ENCODE assay signal across 23 cellular contexts in the genomic region with DNA sequence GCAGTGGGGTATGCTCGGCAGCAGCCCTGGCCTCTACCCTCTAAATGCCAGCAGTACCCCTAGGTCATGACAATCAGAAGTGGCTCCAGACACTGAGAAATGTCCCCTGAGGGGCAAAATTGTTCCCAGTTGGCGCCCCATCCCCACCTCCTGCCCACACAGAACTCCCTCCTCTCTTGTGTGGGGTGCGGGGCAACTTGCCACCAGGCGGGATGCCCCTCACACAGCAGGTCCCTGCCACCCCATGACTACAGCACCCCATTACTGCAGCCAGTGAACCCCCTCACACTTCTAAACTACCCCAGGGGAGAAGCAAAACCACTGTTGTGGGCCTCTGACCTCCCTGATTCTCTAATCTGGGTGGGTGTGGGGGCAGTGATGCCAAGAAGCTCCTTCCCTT. TPM values are rescaled to one million over a fixed set of nuclear protein-coding genes. Genes with fewer than 3 reads are reported as not detected.
DNase-seq lines count a peak whose midpoint lies in the region; ATAC-seq and TF ChIP-seq lines count a peak whose summit lies in the region.
"Had no signal": no experiment of that assay in that cellular context is flagged by ENCODE, and none has a peak within 500 bp of the region (broad histone marks: within the 10 kb centered on the region; RNA-seq: fewer than 3 reads in every experiment).

No MANE protein-coding gene starts in this region.

- no peak overlapping the region for H2BK5ac ChIP-seq in neuronal stem cell (ENCODE audit: low read length)

- no peak overlapping the region for H3K4me3 ChIP-seq in endodermal cell (ENCODE audit: low read length)
- H3K4me3 ChIP-seq in neuronal stem cell (ENCODE audit: low read length in 2 of 2) = no peak overlapping the region
- H3K4me3 ChIP-seq: A549, BLaER1, GM12878, GM23248, HAP-1 had no signal

- H3K36me3 Mint-ChIP-seq in T-helper 17 cell (ENCODE audit: low read depth) (peaks cover 2% of the 10 kb centered on the region), endodermal cell (ENCODE audit: low read depth) (no peaks in the 10 kb centered on the region)
- H3K36me3 Mint-ChIP-seq: CD14-positive monocyte; CD4-positive, alpha-beta memory T cell had no signal

- H3K9ac ChIP-seq in endodermal cell (ENCODE audit: extremely low read depth, low read length, poor library complexity, severe bottlenecking) (no peak overlapping the region), neuronal stem cell (ENCODE audit: low read depth, low read length, poor library complexity) (peak overlapping the region; percentile 34)
- H3K9ac ChIP-seq: BLaER1, GM23248 had no signal

- H3K27ac ChIP-seq in endodermal cell (ENCODE audit: low read depth, low read length) (no peak overlapping the region), neuronal stem cell (replicated peaks; ENCODE audit: low read length) (no peak overlapping the region)
- H3K27ac ChIP-seq: 22Rv1, A549, BLaER1, GM23248 had no signal

- no peak overlapping the region for H3K4me3 Mint-ChIP-seq in T-helper 17 cell
- H3K4me3 Mint-ChIP-seq in endodermal cell = no peak overlapping the region
- H3K4me3 Mint-ChIP-seq: CD14-positive monocyte had no signal

- no peak overlapping the region for H3K18ac ChIP-seq in neuronal stem cell (ENCODE audit: low read length)

- H4K91ac ChIP-seq in neuronal stem cell (ENCODE audit: low read depth, low read length, poor library complexity) = no peak overlapping the region

- H3K9me3 Mint-ChIP-seq in endodermal cell = no peaks in the 10 kb centered on the region
- H3K9me3 Mint-ChIP-seq: CD14-positive monocyte; CD4-positive, alpha-beta memory T cell had no signal

- DNase-seq in Right ventricle myocardium inferior (ENCODE audit: missing footprints) (peak; percentile 1), cardiac septum (ENCODE audit: low spot score) (no peak), T-helper 17 cell (no peak), endodermal cell (no peak), neuronal stem cell (ENCODE audit: low spot score) (no peak), HK-2 (ENCODE audit: unreplicated experiment) (no peak)
- DNase-seq: AML-193; Calu3; CD4-positive, alpha-beta memory T cell; DND-41; EL; GM23248; IMR-90 had no signal

- 91% methylated on average over 4 of the region's 4 CpGs; no CpG with 5 or more reads in 1 of the 2 experiments for WGBS in endodermal cell (ENCODE audit: insufficient coverage in 1 of 2, insufficient read length in 1 of 2), 2 experiments
- no CpG with 5 or more reads among the region's 4 CpGs for WGBS in neuronal stem cell (ENCODE audit: extremely low coverage in 2 of 2, insufficient read length in 2 of 2, insufficient replicate concordance in 1 of 2), 2 donors

- peak overlapping the region; percentile 74 for H3K27ac Mint-ChIP-seq in T-helper 17 cell
- H3K27ac Mint-ChIP-seq in endodermal cell = peak overlapping the region; percentile 26
- H3K27ac Mint-ChIP-seq: CD14-positive monocyte had no signal

- H2BK120ac ChIP-seq in neuronal stem cell (ENCODE audit: low read depth, low read length) = no peak overlapping the region

- no peaks in the 10 kb centered on the region for H3K27me3 ChIP-seq in endodermal cell (ENCODE audit: control insufficient read depth, insufficient read depth, low read length, poor library complexity, severe bottlenecking)
- peaks cover 0 to 17% (median 0%) of the 10 kb centered on the region in 3 experiments for H3K27me3 ChIP-seq in neuronal stem cell (ENCODE audit: control insufficient read depth in 3 of 3, insufficient read depth in 3 of 3, low read depth in 1 of 3, low read length in 3 of 3)
- H3K27me3 ChIP-seq: BLaER1 had no signal

- no peaks in the 10 kb centered on the region for H3K4me1 ChIP-seq in endodermal cell (ENCODE audit: control insufficient read depth, insufficient read depth, low read length)
- no peaks in the 10 kb centered on the region for H3K4me1 ChIP-seq in neuronal stem cell (ENCODE audit: control insufficient read depth in 2 of 2, insufficient read depth in 1 of 2, low read depth in 1 of 2, low read length in 2 of 2)
- H3K4me1 ChIP-seq: HAP-1 had no signal

- no peak overlapping the region for H3K23ac ChIP-seq in neuronal stem cell (ENCODE audit: low read depth, low read length, poor library complexity)

- H3K9me3 ChIP-seq in T-helper 17 cell (ENCODE audit: control insufficient read depth, low read length, poor library complexity, severe bottlenecking) (no peaks in the 10 kb centered on the region), endodermal cell (ENCODE audit: control insufficient read depth, low read length) (no peaks in the 10 kb centered on the region), neuronal stem cell (replicated peaks in 1 of 2; ENCODE audit: control insufficient read depth in 2 of 2, insufficient read depth in 1 of 2, low read depth in 1 of 2, low read length in 2 of 2) (no peaks in the 10 kb centered on the region)
- H3K9me3 ChIP-seq: A549, BLaER1, HAP-1 had no signal

- H3K27me3 Mint-ChIP-seq in T-helper 17 cell (peaks cover 14% of the 10 kb centered on the region), endodermal cell (ENCODE audit: insufficient read depth) (peaks cover 6% of the 10 kb centered on the region)

- no peak overlapping the region for H4K8ac ChIP-seq in neuronal stem cell (ENCODE audit: low read depth, low read length)

- no peak overlapping the region for H2AFZ ChIP-seq in neuronal stem cell (ENCODE audit: low read length)
- H2AFZ ChIP-seq: GM23248 had no signal

- H3K14ac ChIP-seq in neuronal stem cell (ENCODE audit: low read length) = no peak overlapping the region

- intact Hi-C loops in Right ventricle myocardium inferior (cut with DNase I) = loop anchor here (5.0 kb wide), 1 partner anchor 534 kb away; no protein-coding TSS in a partner anchor
- intact Hi-C loops in cardiac septum (cut with DNase I) = no loop called here

- no peak overlapping the region for H3K4me2 ChIP-seq in neuronal stem cell (ENCODE audit: insufficient read depth, low read length, poor library complexity, severe bottlenecking)
- H3K4me2 ChIP-seq: A549, BLaER1 had no signal

- H2BK12ac ChIP-seq in neuronal stem cell (ENCODE audit: low read length) = peak overlapping the region; percentile 25

- no peak overlapping the region for H3K4ac ChIP-seq in neuronal stem cell (ENCODE audit: low read length)

- H3K79me1 ChIP-seq in neuronal stem cell (ENCODE audit: low read depth, low read length) = no peaks in the 10 kb centered on the region

- no peak for TF ChIP-seq CTCF in endodermal cell (conservative IDR thresholded peaks at IDR 0.05)

- peak overlapping the region; percentile 6 for H2AK5ac ChIP-seq in neuronal stem cell (ENCODE audit: low read depth, low read length)

- no peaks in the 10 kb centered on the region for H3K36me3 ChIP-seq in endodermal cell (ENCODE audit: control insufficient read depth, insufficient read depth, low read length)
- no peaks in the 10 kb centered on the region for H3K36me3 ChIP-seq in neuronal stem cell (replicated peaks in 1 of 2; ENCODE audit: control insufficient read depth in 2 of 2, insufficient read depth in 2 of 2, low read length in 2 of 2)
- H3K36me3 ChIP-seq: BLaER1, HAP-1 had no signal

- H3K4me1 Mint-ChIP-seq in T-helper 17 cell = peaks cover 9% of the 10 kb centered on the region
- no peaks in the 10 kb centered on the region for H3K4me1 Mint-ChIP-seq in endodermal cell

- H2BK15ac ChIP-seq in neuronal stem cell (ENCODE audit: low read length) = no peak overlapping the region

- ATAC-seq in Right ventricle myocardium inferior = no peak
- ATAC-seq in T-helper 17 cell = no peak
- ATAC-seq in HG03432 (IDR thresholded peaks at IDR 0.05; ENCODE audit: unreplicated experiment) = no peak
- no peak for ATAC-seq in GM18858 (IDR thresholded peaks at IDR 0.05; ENCODE audit: unreplicated experiment)
- ATAC-seq: A549, GM12878 had no signal

RNA-seq across cellular contexts. Expression of a gene that starts 13.1 kb away (rescaled TPM):
- total RNA-seq in Right ventricle myocardium inferior = 0.32 TPM
- not detected for total RNA-seq in cardiac septum
- total RNA-seq in T-helper 17 cell = not detected
- under 1 TPM in 1 of 2 donors, not detected in 1; 0.35 TPM for total RNA-seq in endodermal cell
- 1.6 TPM for polyA plus RNA-seq in endodermal cell (2013, experiment 1 of 2)
- 0.95 TPM for polyA plus RNA-seq in endodermal cell (2013, experiment 2 of 2)
- polyA plus RNA-seq in neuronal stem cell (2013, experiment 1 of 2) = 1.1 TPM
- 0.97 TPM for polyA plus RNA-seq in neuronal stem cell (2013, experiment 2 of 2)
- total RNA-seq: Calu3; CD4-positive, alpha-beta memory T cell; G401; GM12878; GM23248; H4; IMR-90 had no signal
- polyA plus RNA-seq: CD14-positive monocyte; CD4-positive, alpha-beta memory T cell; GM12878; GM23248; IMR-90 had no signal

RNA-seq across cellular contexts. Expression of a gene that starts 44.6 kb away (rescaled TPM):
- 17.8 TPM for total RNA-seq in Right ventricle myocardium inferior
- total RNA-seq in cardiac septum = 22.4 TPM
- total RNA-seq in T-helper 17 cell = under 1 TPM in 1 of 2 donors, not detected in 1; 0.52 TPM
- total RNA-seq in endodermal cell = 10 to 100 TPM; 21.2 to 34.4 TPM
- 34.1 TPM for polyA plus RNA-seq in endodermal cell (2013, experiment 1 of 2)
- 28.8 TPM for polyA plus RNA-seq in endodermal cell (2013, experiment 2 of 2)
- polyA plus RNA-seq in neuronal stem cell (2013, experiment 1 of 2) = 42.5 TPM
- 38.5 TPM for polyA plus RNA-seq in neuronal stem cell (2013, experiment 2 of 2)
- polyA plus RNA-seq: CD4-positive, alpha-beta memory T cell had no signal

Comparison
In these comparisons a context has a peak if more than half of its experiments do, and no peak if none do; other contexts are left out.
1. RNA of a gene that starts 44.6 kb away (total RNA-seq): 21.2 to 34.4 TPM in endodermal cell, 22.4 TPM in cardiac septum (single experiment) and 17.8 TPM in Right ventricle myocardium inferior (single experiment); 0.52 TPM in T-helper 17 cell; every median in the first group is over 10 times any median in the second.